Comparison of ENCODE assay signal across 10 cellular contexts in the genomic region with DNA sequence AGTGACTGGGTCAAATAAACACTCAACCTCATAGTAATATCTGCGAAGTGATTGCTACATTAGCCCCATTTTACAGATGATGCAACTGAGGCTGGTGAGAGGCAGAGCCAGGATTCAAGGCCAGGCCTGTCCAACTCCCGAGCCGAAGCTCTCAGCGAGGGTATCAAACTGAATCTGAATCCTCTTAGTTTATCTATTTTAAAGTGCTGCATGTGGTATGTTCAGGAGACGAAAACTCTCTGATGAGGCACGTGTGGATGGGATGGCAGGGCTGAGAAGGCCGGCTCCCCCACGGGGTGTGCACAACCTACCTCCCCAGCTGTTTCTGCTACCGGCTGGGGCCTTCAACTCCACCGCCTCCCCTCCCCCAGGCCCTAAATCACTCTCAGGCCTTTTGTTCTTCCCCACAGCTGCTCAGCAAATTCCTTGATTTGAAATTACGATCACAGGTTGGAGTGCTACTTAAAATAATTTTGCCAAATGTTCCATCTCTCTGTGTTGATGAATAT.
DNase-seq lines count a peak whose midpoint lies in the region; ATAC-seq, FAIRE-seq and TF ChIP-seq lines count a peak whose summit lies in the region.
"Had no signal": no experiment of that assay in that cellular context is flagged by ENCODE, and none has a peak within 500 bp of the region (broad histone marks: within the 10 kb centered on the region; RNA-seq: fewer than 3 reads in every experiment).

No MANE protein-coding gene starts in this region.

- no peaks in the 10 kb centered on the region for H3K27me3 Mint-ChIP-seq in T-helper 1 cell treated with Interleukin-12 subunit alpha and Interleukin-12 subunit beta and Interleukin-4 antibody, amounts not matched to agents 30 μg/mL and 1 μg/mL, for 36 hours (ENCODE audit: low read depth)

- no peaks in the 10 kb centered on the region for H3K36me3 Mint-ChIP-seq in T-helper 1 cell treated with Interleukin-12 subunit alpha and Interleukin-12 subunit beta and Interleukin-4 antibody, amounts not matched to agents 30 μg/mL and 1 μg/mL, for 36 hours (ENCODE audit: low read depth)

- no peak overlapping the region for H3K9ac ChIP-seq in fibroblast of lung (ENCODE audit: insufficient read depth, low read length)

- TF ChIP-seq CTCF in OCI-LY7 (conservative IDR thresholded peaks at IDR 0.05; ENCODE audit: low read length), result no peak
- TF ChIP-seq CTCF in fibroblast of lung (conservative IDR thresholded peaks at IDR 0.05 in 1 of 2, IDR thresholded peaks at IDR 0.05 in 1 of 2; ENCODE audit: low read depth in 1 of 2, low read length in 2 of 2), result no peak

- 37 to 58% (median 53%) methylated on average over 11 of the region's 11 CpGs for WGBS in small intestine, 3 donors

- H3K4me1 ChIP-seq in OCI-LY7 (ENCODE audit: insufficient read depth, low read length, poor library complexity, severe bottlenecking), result peaks cover 81% of the 10 kb centered on the region
- H3K4me1 ChIP-seq in fibroblast of lung (ENCODE audit: control insufficient read depth, extremely low read depth, insufficient read depth, low read length), result peaks cover 34% of the 10 kb centered on the region
- peaks cover 16 to 23% of the 10 kb centered on the region in 2 donors for H3K4me1 ChIP-seq in small intestine (ENCODE audit: control insufficient read depth in 2 of 2, insufficient read depth in 1 of 2, low read depth in 1 of 2, low read length in 1 of 2)

- CTCF ChIA-PET in OCI-LY7 (lab: Charles Lee; ENCODE audit: unreplicated experiment), result interaction anchor here (0.6 kb wide), 2 partner anchors 238 to 475 kb away, joined by 3 read pairs; no protein-coding TSS in a partner anchor

- H3K79me2 ChIP-seq in OCI-LY7 (ENCODE audit: insufficient read depth, low read depth, low read length) (no peaks in the 10 kb centered on the region), fibroblast of lung (ENCODE audit: control insufficient read depth, insufficient read depth, low read length) (no peaks in the 10 kb centered on the region)

- FAIRE-seq in small intestine (lab: Jason Lieb, UNC) (no peak), GM12891 (lab: Jason Lieb, UNC) (no peak)

- peak overlapping the region; percentile 47 for H3K27ac Mint-ChIP-seq in T-helper 1 cell treated with Interleukin-12 subunit alpha and Interleukin-12 subunit beta and Interleukin-4 antibody, amounts not matched to agents 30 μg/mL and 1 μg/mL, for 36 hours
- H3K27ac Mint-ChIP-seq: activated T-cell treated with anti-CD3 and anti-CD28 coated beads, Interleukin-2, amount 50 U/mL, for 72 hours had no signal

- no peaks in the 10 kb centered on the region for H3K9me3 ChIP-seq in OCI-LY7 (ENCODE audit: low read length)
- no peaks in the 10 kb centered on the region for H3K9me3 ChIP-seq in fibroblast of lung (ENCODE audit: control insufficient read depth, insufficient read depth, low read depth, low read length)
- H3K9me3 ChIP-seq in small intestine (ENCODE audit: control insufficient read depth, low read depth), result no peaks in the 10 kb centered on the region

- H3K9me2 ChIP-seq in OCI-LY7 (ENCODE audit: insufficient read depth, low read length), result no peaks in the 10 kb centered on the region

- H4K20me1 ChIP-seq in OCI-LY7 (ENCODE audit: insufficient read depth, low read length), result no peaks in the 10 kb centered on the region
- no peaks in the 10 kb centered on the region for H4K20me1 ChIP-seq in fibroblast of lung (ENCODE audit: control insufficient read depth, extremely low read depth, insufficient read depth, low read length)

- H3K9me3 Mint-ChIP-seq in T-helper 1 cell treated with Interleukin-12 subunit alpha and Interleukin-12 subunit beta and Interleukin-4 antibody, amounts not matched to agents 30 μg/mL and 1 μg/mL, for 36 hours, result no peaks in the 10 kb centered on the region
- H3K9me3 Mint-ChIP-seq: activated T-cell treated with anti-CD3 and anti-CD28 coated beads, Interleukin-2, amount 50 U/mL, for 72 hours had no signal

- H3K36me3 ChIP-seq in OCI-LY7 (ENCODE audit: insufficient read depth, low read length) (no peaks in the 10 kb centered on the region), fibroblast of lung (ENCODE audit: control insufficient read depth, insufficient read depth, low read length) (no peaks in the 10 kb centered on the region), small intestine (ENCODE audit: control insufficient read depth in 2 of 2, insufficient read depth in 2 of 2, low read length in 2 of 2) (no peaks in the 10 kb centered on the region)

- no peak overlapping the region for H3K4me3 ChIP-seq in OCI-LY7 (ENCODE audit: low read depth, low read length, poor library complexity, severe bottlenecking)
- no peak overlapping the region for H3K4me3 ChIP-seq in fibroblast of lung (replicated peaks in 1 of 4; ENCODE audit: control extremely low read depth in 1 of 4, insufficient read depth in 1 of 4, low read depth in 3 of 4, low read length in 4 of 4)
- H3K4me3 ChIP-seq in small intestine (ENCODE audit: low read depth in 1 of 2, low read length in 2 of 2), result no peak overlapping the region

- ATAC-seq in HG02884 (IDR thresholded peaks at IDR 0.05; ENCODE audit: unreplicated experiment), result no peak
- ATAC-seq: activated T-cell treated with anti-CD3 and anti-CD28 coated beads, Interleukin-2, amount 50 U/mL, for 72 hours had no signal

- H3K4me3 Mint-ChIP-seq in T-helper 1 cell treated with Interleukin-12 subunit alpha and Interleukin-12 subunit beta and Interleukin-4 antibody, amounts not matched to agents 30 μg/mL and 1 μg/mL, for 36 hours, result no peak overlapping the region
- H3K4me3 Mint-ChIP-seq: activated T-cell treated with anti-CD3 and anti-CD28 coated beads, Interleukin-2, amount 50 U/mL, for 72 hours had no signal

- no peak for TF ChIP-seq POLR2A in GM12891 (IDR thresholded peaks at IDR 0.05; ENCODE audit: low read depth, low read length)

- peaks cover 50% of the 10 kb centered on the region for H3K4me1 Mint-ChIP-seq in T-helper 1 cell treated with Interleukin-12 subunit alpha and Interleukin-12 subunit beta and Interleukin-4 antibody, amounts not matched to agents 30 μg/mL and 1 μg/mL, for 36 hours (ENCODE audit: low read depth)

- H3K27me3 ChIP-seq in fibroblast of lung (ENCODE audit: control insufficient read depth, insufficient read depth, low read length) (no peaks in the 10 kb centered on the region), small intestine (ENCODE audit: control insufficient read depth in 2 of 2, insufficient read depth in 2 of 2, low read length in 2 of 2) (no peaks in the 10 kb centered on the region)

- DNase-seq in T-helper 1 cell, result no peak
- no peak for DNase-seq in OCI-LY7 (ENCODE audit: low spot score)
- no peak for DNase-seq in fibroblast of lung (ENCODE audit: low read depth in 2 of 2)
- no peak for DNase-seq in small intestine
- no peak for DNase-seq in NOMO-1 (lab: John Stamatoyannopoulos, UW; ENCODE audit: unreplicated experiment in 2 of 2)
- no peak for DNase-seq in GM12891 (ENCODE audit: insufficient read length, low spot score)
- DNase-seq: activated T-cell treated with anti-CD3 and anti-CD28 coated beads, Interleukin-2, amount 50 U/mL, for 72 hours; MV-4-11 had no signal

- no TSS peak for BruUV-seq in OCI-LY7 (replicated peaks; lab: Mats Ljungman, UMichigan)

- H3K27ac ChIP-seq in OCI-LY7 (ENCODE audit: low read depth, low read length, poor library complexity, severe bottlenecking) (no peak overlapping the region), fibroblast of lung (ENCODE audit: insufficient read depth, low read length) (peak overlapping the region; percentile 10), small intestine (ENCODE audit: low read depth in 1 of 2, low read length in 1 of 2) (peak overlapping the region; percentile 65 to 87)

- POLR2A ChIA-PET in OCI-LY7 (lab: Charles Lee), result interaction anchor here (0.6 to 4.3 kb wide), 16 partner anchors 9 to 443 kb away, joined by 3 to 18 read pairs (median 4); no protein-coding TSS in a partner anchor

- H2AFZ ChIP-seq in OCI-LY7 (ENCODE audit: low read length), result peak overlapping the region; percentile 95
- H2AFZ ChIP-seq in fibroblast of lung (ENCODE audit: low read length), result no peak overlapping the region

- intact Hi-C loops in OCI-LY7 (cut with micrococcal nuclease; ENCODE audit: unreplicated experiment), result no loop called here

- H3K4me2 ChIP-seq in OCI-LY7 (ENCODE audit: low read length), result peak overlapping the region; percentile 68
- no peak overlapping the region for H3K4me2 ChIP-seq in fibroblast of lung (ENCODE audit: extremely low read depth, insufficient read depth, low read length)

TF ChIP-seq in GM12891, 5 proteins besides CTCF, POLR2A, EP300 and RAD21:
- no peak for TF ChIP-seq POU2F2 (IDR thresholded peaks at IDR 0.05; ENCODE audit: low read depth, low read length)
- no peak for TF ChIP-seq SPI1 (IDR thresholded peaks at IDR 0.05; ENCODE audit: low read depth, low read length)
- no peak for TF ChIP-seq POLR2AphosphoS5 (IDR thresholded peaks at IDR 0.05; ENCODE audit: low read depth, low read length)
- TF ChIP-seq TAF1 (IDR thresholded peaks at IDR 0.05; ENCODE audit: low read depth, low read length), result no peak
- TF ChIP-seq PAX5 (IDR thresholded peaks at IDR 0.05; ENCODE audit: insufficient read depth, low read length, severe bottlenecking), result no peak
